23 cellular contexts compared by ENCODE assay signal in the genomic region with DNA sequence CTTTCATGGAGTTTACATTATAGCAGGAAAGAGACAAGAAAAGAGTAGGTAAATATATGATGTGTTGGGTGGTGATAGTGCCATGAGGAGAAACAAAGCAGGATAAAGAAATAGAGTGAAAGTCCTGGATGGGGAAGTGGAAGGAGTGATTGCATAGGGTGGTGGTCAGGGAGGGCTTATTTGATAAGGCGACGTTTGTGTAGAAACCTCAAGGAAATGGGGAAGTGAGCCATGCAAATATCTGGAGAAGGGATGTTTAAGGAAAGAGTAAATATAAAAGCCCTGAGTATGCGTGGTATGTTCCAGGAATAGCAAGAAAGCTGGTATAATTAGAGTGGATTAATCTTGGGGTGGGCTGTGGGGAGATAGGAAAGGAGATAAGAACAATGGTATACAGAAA.
"Had no signal": no experiment of that assay in that cellular context is flagged by ENCODE, and none has a peak within 500 bp of the region (broad histone marks: within the 10 kb centered on the region; RNA-seq: fewer than 3 reads in every experiment).

No MANE protein-coding gene starts in this region.

- H3K36me3 Mint-ChIP-seq: activated naive CD8-positive, alpha-beta T cell; stimulated activated memory B cell treated with anti-CD40 and anti-IgM and Interleukin-4, amounts not matched to agents 10 μg/mL and 1 μg/mL and 100 μg/mL, for 72 hours had no signal

- H3K4me3 ChIP-seq: adrenal gland, sigmoid colon, smooth muscle cell, stomach, suprapubic skin, tibial nerve had no signal

- H3K27ac Mint-ChIP-seq: activated naive CD8-positive, alpha-beta T cell; activated T-cell treated with anti-CD3 and anti-CD28 coated beads, Interleukin-2, amount 50 U/mL, for 24 hours; activated T-helper 2 cell treated with anti-CD3 and anti-CD28 coated beads, Interferon-gamma antibody, Interleukin-2, Interleukin-4, amounts not matched to agents 10 μg/mL and 5 μg/mL and 100 μg/mL, durations not matched to agents 14 hours and 24 hours and 36 hours; stimulated activated memory B cell treated with anti-CD40 and anti-IgM and Interleukin-4, amounts not matched to agents 10 μg/mL and 1 μg/mL and 100 μg/mL, for 72 hours had no signal

- H3K9me3 Mint-ChIP-seq: activated T-helper 2 cell treated with anti-CD3 and anti-CD28 coated beads, Interferon-gamma antibody, Interleukin-2, Interleukin-4, amounts not matched to agents 10 μg/mL and 5 μg/mL and 100 μg/mL, durations not matched to agents 14 hours and 24 hours and 36 hours had no signal

- H3K4me1 Mint-ChIP-seq: naive B cell had no signal

- H3K27ac ChIP-seq: adrenal gland, foreskin keratinocyte, sigmoid colon, stomach, suprapubic skin, tibial nerve, WERI-Rb-1 had no signal

- DNase-seq: activated CD4-positive, alpha-beta T cell treated with anti-CD3 and anti-CD28 coated beads for 1 hour; activated naive CD4-positive, alpha-beta T cell; activated T-cell treated with anti-CD3 and anti-CD28 coated beads, Interleukin-2, amount 50 U/mL, for 24 hours; adrenal gland; central memory CD4-positive, alpha-beta T cell; effector memory CD4-positive, alpha-beta T cell; foreskin keratinocyte; left colon; mesendoderm; naive B cell; occipital lobe; posterior cingulate gyrus; sigmoid colon; stimulated activated CD4-positive, alpha-beta T cell treated with anti-CD3 and anti-CD28 coated beads, Interleukin-15, amount 100 ng/mL, for 24 hours; stomach; WERI-Rb-1 had no signal

- H3K4me3 Mint-ChIP-seq: activated naive CD8-positive, alpha-beta T cell; activated T-cell treated with anti-CD3 and anti-CD28 coated beads, Interleukin-2, amount 50 U/mL, for 24 hours; naive B cell; neural crest cell; stimulated activated memory B cell treated with anti-CD40 and anti-IgM and Interleukin-4, amounts not matched to agents 10 μg/mL and 1 μg/mL and 100 μg/mL, for 72 hours had no signal

- H3K9me3 ChIP-seq: adrenal gland had no signal

- H3K36me3 ChIP-seq: adrenal gland, sigmoid colon, stomach, suprapubic skin, tibial nerve, WERI-Rb-1 had no signal

- H3K4me1 ChIP-seq: adrenal gland, foreskin keratinocyte, sigmoid colon, stomach, suprapubic skin had no signal

- H3K27me3 ChIP-seq: adrenal gland, foreskin keratinocyte, sigmoid colon, stomach, suprapubic skin, tibial nerve had no signal

- ATAC-seq: foreskin keratinocyte; left colon; stimulated activated memory B cell treated with anti-CD40 and anti-IgM and Interleukin-4, amounts not matched to agents 10 μg/mL and 1 μg/mL and 100 μg/mL, for 72 hours had no signal
